ENCODE assay signal across 9 cellular contexts in the genomic region with DNA sequence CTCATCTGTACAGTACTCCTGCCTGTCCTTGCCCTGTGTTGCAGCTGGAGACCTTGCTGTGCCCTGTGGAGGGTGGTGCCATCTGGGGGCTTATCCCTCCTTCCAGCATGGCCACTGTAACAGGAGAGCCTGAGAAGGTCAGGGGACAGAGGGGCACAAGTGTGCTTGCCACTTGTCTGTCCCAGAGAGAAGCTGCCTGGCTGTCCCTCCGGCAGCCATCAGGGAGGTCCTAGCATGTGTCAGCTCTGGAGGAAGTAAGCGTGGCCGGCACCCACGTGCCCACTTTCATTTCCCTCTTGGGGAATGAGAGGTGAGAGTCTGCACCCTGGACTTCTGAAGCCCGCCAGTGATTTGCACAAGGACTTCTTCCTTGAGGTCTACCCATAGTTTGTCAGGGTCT.
DNase-seq lines count a peak whose midpoint lies in the region; ATAC-seq, FAIRE-seq and TF ChIP-seq lines count a peak whose summit lies in the region.
"Had no signal": no experiment of that assay in that cellular context is flagged by ENCODE, and none has a peak within 500 bp of the region (broad histone marks: within the 10 kb centered on the region; RNA-seq: fewer than 3 reads in every experiment).

No MANE protein-coding gene starts in this region.

- no peak for FAIRE-seq in frontal cortex (lab: Jason Lieb, UNC)
- FAIRE-seq: HTR-8/SVneo had no signal

- no peaks in the 10 kb centered on the region for H3K36me3 ChIP-seq in neutrophil
- no peaks in the 10 kb centered on the region for H3K36me3 ChIP-seq in H7 (replicated peaks; ENCODE audit: control insufficient read depth, insufficient read depth, low read length)

- CTCF ChIA-PET in activated B cell treated with CpG ODN at 0.5 μM for 24 hours (lab: Charles Lee), result interaction anchor here (0.8 to 2.2 kb wide), 3 partner anchors 18 to 48 kb away, joined by 4 to 15 read pairs (median 4); no protein-coding TSS in a partner anchor

- H3K27me3 ChIP-seq in neutrophil, result no peaks in the 10 kb centered on the region
- H3K27me3 ChIP-seq in H7 (ENCODE audit: control insufficient read depth, insufficient read depth, low read length), result no peaks in the 10 kb centered on the region

- TF ChIP-seq CTCF in activated B cell treated with CpG ODN at 0.5 μM for 24 hours (IDR thresholded peaks at IDR 0.05) (no peak), neutrophil (IDR thresholded peaks at IDR 0.05) (no peak), mesothelial cell of epicardium (IDR thresholded peaks at IDR 0.05; ENCODE audit: unreplicated experiment) (no peak)

- H3K4me1 ChIP-seq in neutrophil (ENCODE audit: control insufficient read depth in 1 of 2, insufficient read depth in 1 of 2, low read depth in 1 of 2, low read length in 1 of 2), result peaks cover 74 to 78% of the 10 kb centered on the region in 2 experiments

- ATAC-seq in GM18517 (IDR thresholded peaks at IDR 0.05; ENCODE audit: unreplicated experiment) (peak; percentile 34), HG02943 (IDR thresholded peaks at IDR 0.05; ENCODE audit: low read depth, unreplicated experiment) (peak; percentile 26), activated B cell treated with CpG ODN at 0.5 μM for 24 hours (ENCODE audit: low read depth) (peak; percentile 38)

- H3K36me3 Mint-ChIP-seq in activated B cell treated with CpG ODN at 0.5 μM for 24 hours (ENCODE audit: low read depth) (peaks cover 5% of the 10 kb centered on the region), mesothelial cell of epicardium (peaks cover 3% of the 10 kb centered on the region)

- POLR2A ChIA-PET in activated B cell treated with CpG ODN at 0.5 μM for 24 hours (lab: Charles Lee), result interaction anchor here (0.9 to 12.4 kb wide), 13 partner anchors 9 to 195 kb away, joined by 3 to 350 read pairs (median 10); a partner anchor contains a TSS

- H3K4me1 Mint-ChIP-seq in activated B cell treated with CpG ODN at 0.5 μM for 24 hours (peaks cover 100% of the 10 kb centered on the region), mesothelial cell of epicardium (peaks cover 22% of the 10 kb centered on the region)

- H3K27me3 Mint-ChIP-seq in activated B cell treated with CpG ODN at 0.5 μM for 24 hours (no peaks in the 10 kb centered on the region), mesothelial cell of epicardium (ENCODE audit: low read depth) (no peaks in the 10 kb centered on the region)

- intact Hi-C loops in activated B cell treated with CpG ODN at 0.5 μM for 24 hours (cut with micrococcal nuclease), result loop anchor here (1.0 kb wide), 3 partner anchors 8 to 16 kb away; no protein-coding TSS in a partner anchor

- H3K4me3 ChIP-seq in neutrophil (ENCODE audit: low read depth in 1 of 2, low read length in 1 of 2) (peak overlapping the region; percentile 29 to 42), H7 (ENCODE audit: insufficient read depth, low read depth, low read length) (no peak overlapping the region)

- H3K27ac ChIP-seq in neutrophil, result peak overlapping the region; percentile 94

- H3K4me3 Mint-ChIP-seq in activated B cell treated with CpG ODN at 0.5 μM for 24 hours (peak overlapping the region; percentile 79), mesothelial cell of epicardium (no peak overlapping the region)

- no peaks in the 10 kb centered on the region for H3K9me3 ChIP-seq in neutrophil

- DNase-seq in activated B cell treated with CpG ODN at 0.5 μM for 24 hours, result peak; percentile 63
- no peak for DNase-seq in mesothelial cell of epicardium (ENCODE audit: low spot score in 2 of 2, unreplicated experiment in 2 of 2)
- no peak for DNase-seq in frontal cortex (ENCODE audit: low spot score in 2 of 2)
- no peak for DNase-seq in NCI-H187 (lab: John Stamatoyannopoulos, UW)
- DNase-seq in H7, result no peak

- no peaks in the 10 kb centered on the region for H3K9me3 Mint-ChIP-seq in activated B cell treated with CpG ODN at 0.5 μM for 24 hours
- no peaks in the 10 kb centered on the region for H3K9me3 Mint-ChIP-seq in mesothelial cell of epicardium

- H3K27ac Mint-ChIP-seq in activated B cell treated with CpG ODN at 0.5 μM for 24 hours, result peak overlapping the region; percentile 98
- H3K27ac Mint-ChIP-seq in mesothelial cell of epicardium, result no peak overlapping the region
